Comparison of ENCODE assay signal across 23 cellular contexts in genomic region chr10:119677126-119677525, GRCh38.
"Had no signal": no experiment of that assay in that cellular context is flagged by ENCODE, and none has a peak within 500 bp of the region (broad histone marks: within the 10 kb centered on the region; RNA-seq: fewer than 3 reads in every experiment).

No MANE protein-coding gene starts in this region.

- H3K4me1 Mint-ChIP-seq: mesothelial cell of epicardium had no signal

- H3K27ac ChIP-seq: hepatocyte, spleen, thyroid gland, upper lobe of right lung, VCaP had no signal

- ATAC-seq: activated CD4-positive, CD25-positive, alpha-beta regulatory T cell treated with anti-CD3 and anti-CD28 coated beads, Interleukin-2, amount 50 U/mL, for 24 hours; activated CD8-positive, alpha-beta T cell treated with anti-CD3 and anti-CD28 coated beads, Interleukin-2, amount 10 ng/mL, durations not matched to agents 7 days and 5 days; natural killer cell; upper lobe of right lung had no signal

- H3K36me3 Mint-ChIP-seq: natural killer cell had no signal

- H3K27me3 ChIP-seq: hepatocyte, spleen, thyroid gland, upper lobe of right lung had no signal

- H3K27ac Mint-ChIP-seq: activated CD4-positive, alpha-beta T cell treated with anti-CD3 and anti-CD28 coated beads, Interleukin-2, amount 10 ng/mL, durations not matched to agents 7 days and 5 days; activated CD8-positive, alpha-beta T cell treated with anti-CD3 and anti-CD28 coated beads, Interleukin-2, amount 10 ng/mL, durations not matched to agents 7 days and 5 days; activated naive CD4-positive, alpha-beta T cell treated with anti-CD3 and anti-CD28 coated beads, Interleukin-2, amount 50 U/mL, for 24 hours; mesothelial cell of epicardium; natural killer cell had no signal

- H3K27me3 Mint-ChIP-seq: activated naive CD4-positive, alpha-beta T cell treated with anti-CD3 and anti-CD28 coated beads, Interleukin-2, amount 50 U/mL, for 24 hours had no signal

- H3K4me3 ChIP-seq: hepatocyte, left ventricle myocardium inferior, spleen, thyroid gland, upper lobe of right lung had no signal

- DNase-seq: activated CD4-positive, alpha-beta T cell treated with anti-CD3 and anti-CD28 coated beads, Interleukin-2, amount 10 ng/mL, durations not matched to agents 7 days and 5 days; activated CD8-positive, alpha-beta T cell treated with anti-CD3 and anti-CD28 coated beads, Interleukin-2, amount 10 ng/mL, durations not matched to agents 7 days and 5 days; activated gamma-delta T cell; aorta; dermis blood vessel endothelial cell; effector CD8-positive, alpha-beta T cell; foreskin melanocyte; glutamatergic neuron; left ventricle myocardium inferior; natural killer cell; retina; spleen; stimulated activated CD4-positive, alpha-beta T cell treated with anti-CD3 and anti-CD28 coated beads, Interleukin-4, amount 100 ng/mL, for 1 hour; stimulated activated naive CD4-positive, alpha-beta T cell; thyroid gland; upper lobe of right lung had no signal

- H3K4me3 Mint-ChIP-seq: activated CD4-positive, alpha-beta T cell treated with anti-CD3 and anti-CD28 coated beads, Interleukin-2, amount 10 ng/mL, durations not matched to agents 7 days and 5 days; activated CD8-positive, alpha-beta T cell treated with anti-CD3 and anti-CD28 coated beads, Interleukin-2, amount 10 ng/mL, durations not matched to agents 7 days and 5 days; activated naive CD4-positive, alpha-beta T cell treated with anti-CD3 and anti-CD28 coated beads, Interleukin-2, amount 50 U/mL, for 24 hours; activated T-helper 1 cell treated with anti-CD3 and anti-CD28 coated beads, Interleukin-12 subunit alpha, Interleukin-12 subunit beta, Interleukin-2, Interleukin-4 antibody, amounts not matched to agents 30 ng/mL and 10 ng/mL and 1 ng/mL, durations not matched to agents 14 hours and 24 hours and 36 hours; brain; mesothelial cell of epicardium; natural killer cell had no signal

- H3K9me3 Mint-ChIP-seq: activated CD4-positive, alpha-beta T cell treated with anti-CD3 and anti-CD28 coated beads, Interleukin-2, amount 10 ng/mL, durations not matched to agents 7 days and 5 days; activated naive CD4-positive, alpha-beta T cell treated with anti-CD3 and anti-CD28 coated beads, Interleukin-2, amount 50 U/mL, for 24 hours; brain; mesothelial cell of epicardium; natural killer cell had no signal

- H3K9me3 ChIP-seq: left ventricle myocardium inferior, spleen, thyroid gland, upper lobe of right lung had no signal
